ENCODE assay signal across 8 cellular contexts in genomic region chr2:189673661-189674373, GRCh38. TPM values are rescaled to one million over a fixed set of nuclear protein-coding genes. Genes with fewer than 3 reads are reported as not detected.
DNase-seq lines count a peak whose midpoint lies in the region; ATAC-seq and TF ChIP-seq lines count a peak whose summit lies in the region.

No MANE protein-coding gene starts in this region.

- no peaks in the 10 kb centered on the region for H3K9me3 ChIP-seq in HAP-1
- H3K9me3 ChIP-seq in stomach: no peaks in the 10 kb centered on the region

- no peaks in the 10 kb centered on the region for H3K27me3 ChIP-seq in HAP-1 (ENCODE audit: low read depth)
- no peaks in the 10 kb centered on the region for H3K27me3 ChIP-seq in stomach

- no peak for ATAC-seq in GM19324 (IDR thresholded peaks at IDR 0.05; ENCODE audit: low FRiP score, unreplicated experiment)
- ATAC-seq in HG03571 (IDR thresholded peaks at IDR 0.05; ENCODE audit: unreplicated experiment): no peak

- in situ Hi-C loops in HAP-1 (cut with MboI; ENCODE audit: low sequenced_read_pairs): no loop called here

- H3K4me1 ChIP-seq in HAP-1: peaks cover 3% of the 10 kb centered on the region; the same call in 1 of the 2 replicates
- peaks cover 12 to 32% (median 21%) of the 10 kb centered on the region in 4 donors for H3K4me1 ChIP-seq in stomach

- intact Hi-C loops in stomach (cut with DNase I; ENCODE audit: low total_unique reads): no loop called here

- no peak for TF ChIP-seq POLR2A in stomach (IDR thresholded peaks at IDR 0.05)

- no peaks in the 10 kb centered on the region for H3K27me3 Mint-ChIP-seq in activated naive CD8-positive, alpha-beta T cell treated with anti-CD3 and anti-CD28 coated beads for 36 hours

- peak overlapping the region; percentile 90 for H3K4me3 Mint-ChIP-seq in activated naive CD8-positive, alpha-beta T cell treated with anti-CD3 and anti-CD28 coated beads for 36 hours

- peaks cover 22% of the 10 kb centered on the region for H3K4me1 Mint-ChIP-seq in activated naive CD8-positive, alpha-beta T cell treated with anti-CD3 and anti-CD28 coated beads for 36 hours

- 36 to 39% (median 38%) methylated on average over 12 of the region's 12 CpGs for WGBS in stomach, 5 donors

- H3K9me3 Mint-ChIP-seq in activated naive CD8-positive, alpha-beta T cell treated with anti-CD3 and anti-CD28 coated beads for 36 hours: peaks cover 9% of the 10 kb centered on the region

- peaks cover 37% of the 10 kb centered on the region for H3K36me3 Mint-ChIP-seq in activated naive CD8-positive, alpha-beta T cell treated with anti-CD3 and anti-CD28 coated beads for 36 hours

- H3K36me3 ChIP-seq in HAP-1 (replicated peaks) (peaks cover 19% of the 10 kb centered on the region), stomach (peaks cover 0 to 36% (median 29%) of the 10 kb centered on the region in 4 donors)

- no peak for TF ChIP-seq EP300 in stomach (IDR thresholded peaks at IDR 0.05)

- peak overlapping the region; percentile 93 to 98 (median 95) for H3K27ac ChIP-seq in stomach

- H3K4me3 ChIP-seq in HAP-1: peak overlapping the region; percentile 30
- peak overlapping the region; percentile 79 for H3K4me3 ChIP-seq in iPS-11a (ENCODE audit: low read depth, low read length)
- H3K4me3 ChIP-seq in stomach: peak overlapping the region; percentile 52 to 68 (median 58)

- no peak for TF ChIP-seq CTCF in stomach (IDR thresholded peaks at IDR 0.05)

- peak overlapping the region; percentile 81 for H3K27ac Mint-ChIP-seq in activated naive CD8-positive, alpha-beta T cell treated with anti-CD3 and anti-CD28 coated beads for 36 hours

- DNase-seq in A172 (ENCODE audit: low spot score) (peak; percentile 46), HAP-1 (ENCODE audit: low spot score in 2 of 2) (no peak), stomach (no peak), HT-29 (ENCODE audit: low spot score) (no peak)
- DNase-seq in activated naive CD8-positive, alpha-beta T cell treated with anti-CD3 and anti-CD28 coated beads for 36 hours: no peak

RNA-seq across cellular contexts. Expression of gene ANKAR, which starts 0.7 kb away (rescaled TPM):
- total RNA-seq in A172 (2014; rRNA removed; shearing (Covaris generic)): 4.7 and 14.5 TPM in 2 replicates
- total RNA-seq in activated naive CD8-positive, alpha-beta T cell treated with anti-CD3 and anti-CD28 coated beads for 36 hours: 1 to 10 TPM; 2.4 TPM
- total RNA-seq in stomach: 10 to 100 TPM in 2 of 5 donors, 1 to 10 TPM in 3; 2.0 to 26.8 (median 8.2) TPM
- 1 to 10 TPM; 2.1 to 6.6 (median 2.2) TPM for polyA plus RNA-seq in stomach
- total RNA-seq in HT-29 (2014; rRNA removed; shearing (Covaris generic)): 0.94 and 2.7 TPM in 2 replicates

RNA-seq across cellular contexts. Expression of gene ASNSD1, which starts 12.6 kb away (rescaled TPM):
- total RNA-seq in A172 (2014; rRNA removed; shearing (Covaris generic)): 113 and 114 TPM in 2 replicates
- total RNA-seq in activated naive CD8-positive, alpha-beta T cell treated with anti-CD3 and anti-CD28 coated beads for 36 hours: 10 to 100 TPM; 56.3 to 57.0 TPM
- 100 to 1,000 TPM in 1 of 5 donors, 10 to 100 TPM in 4; 12.3 to 143 (median 33.3) TPM for total RNA-seq in stomach
- 10 to 100 TPM; 29.0 to 37.7 (median 37.1) TPM for polyA plus RNA-seq in stomach
- total RNA-seq in HT-29 (2014; rRNA removed; shearing (Covaris generic)): 20.0 and 20.9 TPM in 2 replicates
